In genomic region chr17:35265071-35265470, GRCh38 we compare ENCODE assay signal across 22 cellular contexts. TPM values are rescaled to one million over a fixed set of nuclear protein-coding genes. Genes with fewer than 3 reads are reported as not detected.
DNase-seq lines count a peak whose midpoint lies in the region; ATAC-seq lines count a peak whose summit lies in the region.
"Had no signal": no experiment of that assay in that cellular context is flagged by ENCODE, and none has a peak within 500 bp of the region (broad histone marks: within the 10 kb centered on the region; RNA-seq: fewer than 3 reads in every experiment).

No MANE protein-coding gene starts in this region.

- H3K27ac Mint-ChIP-seq in activated naive CD4-positive, alpha-beta T cell treated with anti-CD3 and anti-CD28 coated beads, Interleukin-2, amount 50 U/mL, for 72 hours: peak overlapping the region; percentile 44 to 70
- H3K27ac Mint-ChIP-seq in T-helper 17 cell: peak overlapping the region; percentile 63
- peak overlapping the region; percentile 72 to 89 for H3K27ac Mint-ChIP-seq in effector memory CD8-positive, alpha-beta T cell
- peak overlapping the region; percentile 87 for H3K27ac Mint-ChIP-seq in stimulated activated effector memory CD8-positive, alpha-beta T cell treated with anti-CD3 and anti-CD28 coated beads, Interleukin-12 subunit alpha, Interleukin-12 subunit beta, amount 100 ng/mL, for 72 hours
- H3K27ac Mint-ChIP-seq: IgD-negative memory B cell had no signal

- peaks cover 18 to 67% of the 10 kb centered on the region in 2 donors for H3K36me3 Mint-ChIP-seq in activated naive CD4-positive, alpha-beta T cell treated with anti-CD3 and anti-CD28 coated beads, Interleukin-2, amount 50 U/mL, for 72 hours
- H3K36me3 Mint-ChIP-seq in T-helper 17 cell (ENCODE audit: low read depth): peaks cover 11% of the 10 kb centered on the region
- peaks cover 78% of the 10 kb centered on the region for H3K36me3 Mint-ChIP-seq in effector memory CD8-positive, alpha-beta T cell (ENCODE audit: insufficient read depth)
- H3K36me3 Mint-ChIP-seq in stimulated activated effector memory CD8-positive, alpha-beta T cell treated with anti-CD3 and anti-CD28 coated beads, Interleukin-12 subunit alpha, Interleukin-12 subunit beta, amount 100 ng/mL, for 72 hours: peaks cover 86% of the 10 kb centered on the region

- ATAC-seq in activated naive CD4-positive, alpha-beta T cell treated with anti-CD3 and anti-CD28 coated beads, Interleukin-2, amount 50 U/mL, for 72 hours: no peak
- ATAC-seq in T-helper 17 cell (no peak), GM18519 (IDR thresholded peaks at IDR 0.05; ENCODE audit: low FRiP score, unreplicated experiment) (no peak)
- no peak for ATAC-seq in effector memory CD8-positive, alpha-beta T cell (replicated peaks)
- no peak for ATAC-seq in stimulated activated effector memory CD8-positive, alpha-beta T cell treated with anti-CD3 and anti-CD28 coated beads, Interleukin-12 subunit alpha, Interleukin-12 subunit beta, amount 100 ng/mL, for 72 hours
- ATAC-seq: HCT116 had no signal

- H3K9me3 ChIP-seq in T-helper 17 cell (ENCODE audit: control insufficient read depth, low read length, poor library complexity, severe bottlenecking): no peaks in the 10 kb centered on the region
- H3K9me3 ChIP-seq: Peyer's patch had no signal

- H3K4me3 Mint-ChIP-seq in T-helper 17 cell: peak overlapping the region; percentile 28
- peak overlapping the region in 1 of 2 donors; percentile 57 for H3K4me3 Mint-ChIP-seq in effector memory CD8-positive, alpha-beta T cell
- H3K4me3 Mint-ChIP-seq in stimulated activated effector memory CD8-positive, alpha-beta T cell treated with anti-CD3 and anti-CD28 coated beads, Interleukin-12 subunit alpha, Interleukin-12 subunit beta, amount 100 ng/mL, for 72 hours: no peak overlapping the region
- H3K4me3 Mint-ChIP-seq: IgD-negative memory B cell had no signal

- peaks cover 33% of the 10 kb centered on the region for H3K4me1 Mint-ChIP-seq in T-helper 17 cell
- H3K4me1 Mint-ChIP-seq in effector memory CD8-positive, alpha-beta T cell (ENCODE audit: low read depth in 2 of 2): peaks cover 37 to 51% of the 10 kb centered on the region in 2 donors
- H3K4me1 Mint-ChIP-seq in stimulated activated effector memory CD8-positive, alpha-beta T cell treated with anti-CD3 and anti-CD28 coated beads, Interleukin-12 subunit alpha, Interleukin-12 subunit beta, amount 100 ng/mL, for 72 hours: peaks cover 47% of the 10 kb centered on the region
- H3K4me1 Mint-ChIP-seq: IgD-negative memory B cell had no signal

- no peaks in the 10 kb centered on the region for H3K27me3 Mint-ChIP-seq in T-helper 17 cell
- H3K27me3 Mint-ChIP-seq in effector memory CD8-positive, alpha-beta T cell: no peaks in the 10 kb centered on the region
- H3K27me3 Mint-ChIP-seq: IgD-negative memory B cell had no signal

- no peak for DNase-seq in activated naive CD4-positive, alpha-beta T cell treated with anti-CD3 and anti-CD28 coated beads, Interleukin-2, amount 50 U/mL, for 72 hours (ENCODE audit: low spot score in 2 of 2)
- DNase-seq in activated naive CD4-positive, alpha-beta T cell treated with anti-CD3 and anti-CD28 coated beads, Interleukin-2, amount 50 U/mL, for 16 hours: no peak
- DNase-seq in T-helper 17 cell: no peak
- no peak for DNase-seq in effector memory CD8-positive, alpha-beta T cell
- DNase-seq in stimulated activated effector memory CD8-positive, alpha-beta T cell treated with anti-CD3 and anti-CD28 coated beads, Interleukin-12 subunit alpha, Interleukin-12 subunit beta, amount 100 ng/mL, for 72 hours (ENCODE audit: low spot score in 2 of 2): peak in 1 of 2 donors; percentile 41
- DNase-seq in GM19238 (ENCODE audit: insufficient read length, low spot score): no peak
- DNase-seq: ACHN, AML-193, DMS79, GM23248, Kasumi-1, MM.1S, NCI-H1092 treated with DMSO at 0.1 percent for 48 hours, NCI-H1694, NCI-H2107, NCI-H2227 treated with DMSO at 0.1 percent for 48 hours, NCI-H524 treated with DMSO at 0.1 percent for 48 hours, Peyer's patch, Right ventricle myocardium superior had no signal

- no peaks in the 10 kb centered on the region for H3K9me3 Mint-ChIP-seq in activated naive CD4-positive, alpha-beta T cell treated with anti-CD3 and anti-CD28 coated beads, Interleukin-2, amount 50 U/mL, for 72 hours
- H3K9me3 Mint-ChIP-seq in effector memory CD8-positive, alpha-beta T cell: no peaks in the 10 kb centered on the region
- no peaks in the 10 kb centered on the region for H3K9me3 Mint-ChIP-seq in stimulated activated effector memory CD8-positive, alpha-beta T cell treated with anti-CD3 and anti-CD28 coated beads, Interleukin-12 subunit alpha, Interleukin-12 subunit beta, amount 100 ng/mL, for 72 hours
- H3K9me3 Mint-ChIP-seq: IgD-negative memory B cell had no signal

RNA-seq across cellular contexts. Expression of gene SLFN5, which starts 22.2 kb away (rescaled TPM):
- total RNA-seq in activated naive CD4-positive, alpha-beta T cell treated with anti-CD3 and anti-CD28 coated beads, Interleukin-2, amount 50 U/mL, for 72 hours: 10 to 100 TPM; 24.3 to 68.2 TPM
- 100 to 1,000 TPM; 104 to 109 TPM for total RNA-seq in T-helper 17 cell
